1 cellular context compared by ENCODE assay signal in the genomic region with DNA sequence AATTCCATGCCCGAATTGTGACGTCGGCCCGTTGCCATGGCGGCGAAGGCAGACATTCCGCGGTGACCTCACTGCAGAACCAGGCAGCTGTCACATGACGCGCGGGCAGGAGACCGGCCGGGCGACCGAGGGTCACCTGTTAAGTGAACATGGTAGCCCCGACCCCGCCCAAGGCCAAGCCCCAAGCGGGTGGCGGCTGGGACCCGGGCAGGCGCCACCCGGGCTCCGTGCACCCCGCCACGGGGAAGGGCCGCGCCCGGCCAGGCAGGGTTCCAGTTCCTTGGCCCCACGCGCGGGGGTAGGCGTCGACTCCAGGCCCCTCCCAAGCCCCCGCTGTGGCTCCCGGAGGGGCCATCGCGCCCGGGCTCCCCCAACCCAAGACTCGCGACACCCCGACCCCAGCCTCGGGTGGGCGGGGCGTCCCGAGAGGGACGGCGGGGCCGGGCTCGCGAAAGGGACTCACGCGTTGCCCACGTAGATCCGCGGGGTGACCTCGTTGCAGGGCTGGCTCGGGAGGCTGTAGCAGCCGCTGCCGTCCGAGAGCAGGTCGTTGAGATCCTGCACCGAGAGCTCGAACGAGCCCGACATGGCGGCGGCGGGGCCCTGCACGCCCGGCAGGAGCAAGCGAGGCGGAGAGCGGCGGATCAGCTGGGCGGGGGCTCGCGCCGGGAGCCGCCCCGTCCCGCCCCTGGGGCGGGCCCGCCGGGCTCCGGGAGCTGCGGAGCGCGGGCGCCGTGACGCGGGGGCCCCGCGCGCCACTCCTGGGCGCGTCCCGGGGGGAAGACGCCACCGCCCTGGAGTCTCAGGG.
TF ChIP-seq lines count a peak whose summit lies in the region.

A gene (minus strand): TSS at position 641 of the 808 bp plus-strand sequence. CDS start 53 bp downstream, at position 588.

TF ChIP-seq in WTC11, 78 proteins besides CTCF, POLR2A, EP300 and RAD21 (continued from another document and continues in another):
- TF ChIP-seq, protein P1, sequence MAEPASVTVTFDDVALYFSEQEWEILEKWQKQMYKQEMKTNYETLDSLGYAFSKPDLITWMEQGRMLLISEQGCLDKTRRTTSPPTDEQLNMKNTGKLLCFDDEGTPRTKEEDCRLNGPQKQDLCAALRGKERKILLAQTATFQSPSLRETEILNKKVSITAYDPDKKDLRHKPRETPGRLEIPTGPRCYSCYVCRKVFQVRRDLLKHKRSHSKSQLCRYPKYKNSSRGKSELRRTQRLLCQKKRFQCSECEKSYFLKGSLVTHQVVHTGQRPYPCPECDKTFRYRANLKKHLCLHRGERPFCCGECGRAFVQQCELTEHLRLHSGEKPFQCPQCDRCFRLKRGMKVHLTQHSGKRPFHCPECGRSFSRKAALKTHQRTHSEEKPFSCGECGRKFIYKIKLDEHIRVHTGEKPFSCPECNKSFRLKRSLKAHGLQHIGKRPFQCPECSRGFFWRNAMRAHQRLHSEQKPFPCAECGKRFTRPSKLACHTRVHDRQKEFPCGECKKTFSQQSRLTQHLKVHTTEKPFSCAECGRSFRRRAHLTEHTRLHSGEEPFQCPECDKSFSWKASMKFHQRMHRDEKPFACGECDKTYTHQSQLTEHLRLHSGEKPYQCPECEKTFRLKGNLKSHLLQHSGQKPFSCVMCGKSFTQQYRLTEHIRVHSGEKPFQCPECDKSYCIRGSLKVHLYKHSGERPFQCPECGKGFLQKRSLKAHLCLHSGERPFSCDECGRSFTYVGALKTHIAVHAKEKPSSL (CRISPR knock-in tag; conservative IDR thresholded peaks at IDR 0.05): no peak
- TF ChIP-seq ZNF138 (CRISPR knock-in tag; conservative IDR thresholded peaks at IDR 0.05) (no peak), ZNF423 (CRISPR knock-in tag; IDR thresholded peaks at IDR 0.05) (peak; percentile 79), ZNF263 (CRISPR knock-in tag; IDR thresholded peaks at IDR 0.05; ENCODE audit: low read depth) (no peak), ESRRA (CRISPR knock-in tag; IDR thresholded peaks at IDR 0.05; ENCODE audit: borderline replicate concordance) (no peak), ZNF396 (CRISPR knock-in tag; IDR thresholded peaks at IDR 0.05; ENCODE audit: borderline replicate concordance) (no peak), TEAD1 (CRISPR knock-in tag; IDR thresholded peaks at IDR 0.05) (0 out of 2 replicates have a peak, but pooled peaks have one; percentile 35), PRRX2 (CRISPR knock-in tag; IDR thresholded peaks at IDR 0.05) (no peak), NFE2L1 (CRISPR knock-in tag; IDR thresholded peaks at IDR 0.05) (no peak), FOXP1 (CRISPR knock-in tag; IDR thresholded peaks at IDR 0.05; ENCODE audit: borderline replicate concordance) (peak; percentile 55), GABPB1 (CRISPR knock-in tag; IDR thresholded peaks at IDR 0.05) (0 out of 2 replicates have a peak, but pooled peaks have one; percentile 4), NFATC4 (CRISPR knock-in tag; IDR thresholded peaks at IDR 0.05) (no peak), NR3C1 (CRISPR knock-in tag; conservative IDR thresholded peaks at IDR 0.05; ENCODE audit: low read depth) (no peak), ZNF219 (CRISPR knock-in tag; IDR thresholded peaks at IDR 0.05; ENCODE audit: borderline replicate concordance) (no peak), MYBL2 (CRISPR knock-in tag; IDR thresholded peaks at IDR 0.05) (peak; percentile 60; the same call in 1 of the 2 replicates), OVOL2 (CRISPR knock-in tag; IDR thresholded peaks at IDR 0.05; ENCODE audit: borderline replicate concordance) (no peak), SOX15 (CRISPR knock-in tag; IDR thresholded peaks at IDR 0.05) (no peak), ETV6 (CRISPR knock-in tag; IDR thresholded peaks at IDR 0.05) (no peak), TP53 (CRISPR knock-in tag; IDR thresholded peaks at IDR 0.05) (no peak), SP1 (CRISPR knock-in tag; conservative IDR thresholded peaks at IDR 0.05) (peak; percentile 81)
- TF ChIP-seq, protein P2, sequence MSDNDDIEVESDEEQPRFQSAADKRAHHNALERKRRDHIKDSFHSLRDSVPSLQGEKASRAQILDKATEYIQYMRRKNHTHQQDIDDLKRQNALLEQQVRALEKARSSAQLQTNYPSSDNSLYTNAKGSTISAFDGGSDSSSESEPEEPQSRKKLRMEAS (CRISPR knock-in tag; IDR thresholded peaks at IDR 0.05): no peak
- TF ChIP-seq, protein P3, sequence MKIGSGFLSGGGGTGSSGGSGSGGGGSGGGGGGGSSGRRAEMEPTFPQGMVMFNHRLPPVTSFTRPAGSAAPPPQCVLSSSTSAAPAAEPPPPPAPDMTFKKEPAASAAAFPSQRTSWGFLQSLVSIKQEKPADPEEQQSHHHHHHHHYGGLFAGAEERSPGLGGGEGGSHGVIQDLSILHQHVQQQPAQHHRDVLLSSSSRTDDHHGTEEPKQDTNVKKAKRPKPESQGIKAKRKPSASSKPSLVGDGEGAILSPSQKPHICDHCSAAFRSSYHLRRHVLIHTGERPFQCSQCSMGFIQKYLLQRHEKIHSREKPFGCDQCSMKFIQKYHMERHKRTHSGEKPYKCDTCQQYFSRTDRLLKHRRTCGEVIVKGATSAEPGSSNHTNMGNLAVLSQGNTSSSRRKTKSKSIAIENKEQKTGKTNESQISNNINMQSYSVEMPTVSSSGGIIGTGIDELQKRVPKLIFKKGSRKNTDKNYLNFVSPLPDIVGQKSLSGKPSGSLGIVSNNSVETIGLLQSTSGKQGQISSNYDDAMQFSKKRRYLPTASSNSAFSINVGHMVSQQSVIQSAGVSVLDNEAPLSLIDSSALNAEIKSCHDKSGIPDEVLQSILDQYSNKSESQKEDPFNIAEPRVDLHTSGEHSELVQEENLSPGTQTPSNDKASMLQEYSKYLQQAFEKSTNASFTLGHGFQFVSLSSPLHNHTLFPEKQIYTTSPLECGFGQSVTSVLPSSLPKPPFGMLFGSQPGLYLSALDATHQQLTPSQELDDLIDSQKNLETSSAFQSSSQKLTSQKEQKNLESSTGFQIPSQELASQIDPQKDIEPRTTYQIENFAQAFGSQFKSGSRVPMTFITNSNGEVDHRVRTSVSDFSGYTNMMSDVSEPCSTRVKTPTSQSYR (CRISPR knock-in tag; IDR thresholded peaks at IDR 0.05): no peak
- TF ChIP-seq, protein P4, sequence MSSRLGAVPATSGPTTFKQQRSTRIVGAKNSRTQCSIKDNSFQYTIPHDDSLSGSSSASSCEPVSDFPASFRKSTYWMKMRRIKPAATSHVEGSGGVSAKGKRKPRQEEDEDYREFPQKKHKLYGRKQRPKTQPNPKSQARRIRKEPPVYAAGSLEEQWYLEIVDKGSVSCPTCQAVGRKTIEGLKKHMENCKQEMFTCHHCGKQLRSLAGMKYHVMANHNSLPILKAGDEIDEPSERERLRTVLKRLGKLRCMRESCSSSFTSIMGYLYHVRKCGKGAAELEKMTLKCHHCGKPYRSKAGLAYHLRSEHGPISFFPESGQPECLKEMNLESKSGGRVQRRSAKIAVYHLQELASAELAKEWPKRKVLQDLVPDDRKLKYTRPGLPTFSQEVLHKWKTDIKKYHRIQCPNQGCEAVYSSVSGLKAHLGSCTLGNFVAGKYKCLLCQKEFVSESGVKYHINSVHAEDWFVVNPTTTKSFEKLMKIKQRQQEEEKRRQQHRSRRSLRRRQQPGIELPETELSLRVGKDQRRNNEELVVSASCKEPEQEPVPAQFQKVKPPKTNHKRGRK (CRISPR knock-in tag; IDR thresholded peaks at IDR 0.05; ENCODE audit: borderline replicate concordance): no peak
- TF ChIP-seq, protein P5, sequence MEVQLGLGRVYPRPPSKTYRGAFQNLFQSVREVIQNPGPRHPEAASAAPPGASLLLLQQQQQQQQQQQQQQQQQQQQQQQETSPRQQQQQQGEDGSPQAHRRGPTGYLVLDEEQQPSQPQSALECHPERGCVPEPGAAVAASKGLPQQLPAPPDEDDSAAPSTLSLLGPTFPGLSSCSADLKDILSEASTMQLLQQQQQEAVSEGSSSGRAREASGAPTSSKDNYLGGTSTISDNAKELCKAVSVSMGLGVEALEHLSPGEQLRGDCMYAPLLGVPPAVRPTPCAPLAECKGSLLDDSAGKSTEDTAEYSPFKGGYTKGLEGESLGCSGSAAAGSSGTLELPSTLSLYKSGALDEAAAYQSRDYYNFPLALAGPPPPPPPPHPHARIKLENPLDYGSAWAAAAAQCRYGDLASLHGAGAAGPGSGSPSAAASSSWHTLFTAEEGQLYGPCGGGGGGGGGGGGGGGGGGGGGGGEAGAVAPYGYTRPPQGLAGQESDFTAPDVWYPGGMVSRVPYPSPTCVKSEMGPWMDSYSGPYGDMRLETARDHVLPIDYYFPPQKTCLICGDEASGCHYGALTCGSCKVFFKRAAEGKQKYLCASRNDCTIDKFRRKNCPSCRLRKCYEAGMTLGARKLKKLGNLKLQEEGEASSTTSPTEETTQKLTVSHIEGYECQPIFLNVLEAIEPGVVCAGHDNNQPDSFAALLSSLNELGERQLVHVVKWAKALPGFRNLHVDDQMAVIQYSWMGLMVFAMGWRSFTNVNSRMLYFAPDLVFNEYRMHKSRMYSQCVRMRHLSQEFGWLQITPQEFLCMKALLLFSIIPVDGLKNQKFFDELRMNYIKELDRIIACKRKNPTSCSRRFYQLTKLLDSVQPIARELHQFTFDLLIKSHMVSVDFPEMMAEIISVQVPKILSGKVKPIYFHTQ (CRISPR knock-in tag; IDR thresholded peaks at IDR 0.05): no peak
- TF ChIP-seq, protein P6, sequence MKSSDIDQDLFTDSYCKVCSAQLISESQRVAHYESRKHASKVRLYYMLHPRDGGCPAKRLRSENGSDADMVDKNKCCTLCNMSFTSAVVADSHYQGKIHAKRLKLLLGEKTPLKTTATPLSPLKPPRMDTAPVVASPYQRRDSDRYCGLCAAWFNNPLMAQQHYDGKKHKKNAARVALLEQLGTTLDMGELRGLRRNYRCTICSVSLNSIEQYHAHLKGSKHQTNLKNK (CRISPR knock-in tag; IDR thresholded peaks at IDR 0.05): no peak
- TF ChIP-seq, protein P7, sequence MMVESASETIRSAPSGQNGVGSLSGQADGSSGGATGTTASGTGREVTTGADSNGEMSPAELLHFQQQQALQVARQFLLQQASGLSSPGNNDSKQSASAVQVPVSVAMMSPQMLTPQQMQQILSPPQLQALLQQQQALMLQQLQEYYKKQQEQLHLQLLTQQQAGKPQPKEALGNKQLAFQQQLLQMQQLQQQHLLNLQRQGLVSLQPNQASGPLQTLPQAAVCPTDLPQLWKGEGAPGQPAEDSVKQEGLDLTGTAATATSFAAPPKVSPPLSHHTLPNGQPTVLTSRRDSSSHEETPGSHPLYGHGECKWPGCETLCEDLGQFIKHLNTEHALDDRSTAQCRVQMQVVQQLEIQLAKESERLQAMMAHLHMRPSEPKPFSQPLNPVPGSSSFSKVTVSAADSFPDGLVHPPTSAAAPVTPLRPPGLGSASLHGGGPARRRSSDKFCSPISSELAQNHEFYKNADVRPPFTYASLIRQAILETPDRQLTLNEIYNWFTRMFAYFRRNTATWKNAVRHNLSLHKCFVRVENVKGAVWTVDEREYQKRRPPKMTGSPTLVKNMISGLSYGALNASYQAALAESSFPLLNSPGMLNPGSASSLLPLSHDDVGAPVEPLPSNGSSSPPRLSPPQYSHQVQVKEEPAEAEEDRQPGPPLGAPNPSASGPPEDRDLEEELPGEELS (CRISPR knock-in tag; IDR thresholded peaks at IDR 0.05): no peak
- TF ChIP-seq, protein P8, sequence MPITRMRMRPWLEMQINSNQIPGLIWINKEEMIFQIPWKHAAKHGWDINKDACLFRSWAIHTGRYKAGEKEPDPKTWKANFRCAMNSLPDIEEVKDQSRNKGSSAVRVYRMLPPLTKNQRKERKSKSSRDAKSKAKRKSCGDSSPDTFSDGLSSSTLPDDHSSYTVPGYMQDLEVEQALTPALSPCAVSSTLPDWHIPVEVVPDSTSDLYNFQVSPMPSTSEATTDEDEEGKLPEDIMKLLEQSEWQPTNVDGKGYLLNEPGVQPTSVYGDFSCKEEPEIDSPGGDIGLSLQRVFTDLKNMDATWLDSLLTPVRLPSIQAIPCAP (CRISPR knock-in tag; IDR thresholded peaks at IDR 0.05): no peak
- TF ChIP-seq, protein P9, sequence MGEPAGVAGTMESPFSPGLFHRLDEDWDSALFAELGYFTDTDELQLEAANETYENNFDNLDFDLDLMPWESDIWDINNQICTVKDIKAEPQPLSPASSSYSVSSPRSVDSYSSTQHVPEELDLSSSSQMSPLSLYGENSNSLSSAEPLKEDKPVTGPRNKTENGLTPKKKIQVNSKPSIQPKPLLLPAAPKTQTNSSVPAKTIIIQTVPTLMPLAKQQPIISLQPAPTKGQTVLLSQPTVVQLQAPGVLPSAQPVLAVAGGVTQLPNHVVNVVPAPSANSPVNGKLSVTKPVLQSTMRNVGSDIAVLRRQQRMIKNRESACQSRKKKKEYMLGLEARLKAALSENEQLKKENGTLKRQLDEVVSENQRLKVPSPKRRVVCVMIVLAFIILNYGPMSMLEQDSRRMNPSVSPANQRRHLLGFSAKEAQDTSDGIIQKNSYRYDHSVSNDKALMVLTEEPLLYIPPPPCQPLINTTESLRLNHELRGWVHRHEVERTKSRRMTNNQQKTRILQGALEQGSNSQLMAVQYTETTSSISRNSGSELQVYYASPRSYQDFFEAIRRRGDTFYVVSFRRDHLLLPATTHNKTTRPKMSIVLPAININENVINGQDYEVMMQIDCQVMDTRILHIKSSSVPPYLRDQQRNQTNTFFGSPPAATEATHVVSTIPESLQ (CRISPR knock-in tag; IDR thresholded peaks at IDR 0.05): no peak
- TF ChIP-seq, protein P10, sequence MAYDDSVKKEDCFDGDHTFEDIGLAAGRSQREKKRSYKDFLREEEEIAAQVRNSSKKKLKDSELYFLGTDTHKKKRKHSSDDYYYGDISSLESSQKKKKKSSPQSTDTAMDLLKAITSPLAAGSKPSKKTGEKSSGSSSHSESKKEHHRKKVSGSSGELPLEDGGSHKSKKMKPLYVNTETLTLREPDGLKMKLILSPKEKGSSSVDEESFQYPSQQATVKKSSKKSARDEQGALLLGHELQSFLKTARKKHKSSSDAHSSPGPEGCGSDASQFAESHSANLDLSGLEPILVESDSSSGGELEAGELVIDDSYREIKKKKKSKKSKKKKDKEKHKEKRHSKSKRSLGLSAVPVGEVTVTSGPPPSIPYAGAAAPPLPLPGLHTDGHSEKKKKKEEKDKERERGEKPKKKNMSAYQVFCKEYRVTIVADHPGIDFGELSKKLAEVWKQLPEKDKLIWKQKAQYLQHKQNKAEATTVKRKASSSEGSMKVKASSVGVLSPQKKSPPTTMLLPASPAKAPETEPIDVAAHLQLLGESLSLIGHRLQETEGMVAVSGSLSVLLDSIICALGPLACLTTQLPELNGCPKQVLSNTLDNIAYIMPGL (CRISPR knock-in tag; IDR thresholded peaks at IDR 0.05): peak; percentile 52; the same call in 1 of the 2 replicates
